ENCODE assay signal across 30 cellular contexts in genomic region chr21:43346551-43346950, GRCh38.
DNase-seq lines count a peak whose midpoint lies in the region; ATAC-seq, FAIRE-seq and TF ChIP-seq lines count a peak whose summit lies in the region.
"Had no signal": no experiment of that assay in that cellular context is flagged by ENCODE, and none has a peak within 500 bp of the region (broad histone marks: within the 10 kb centered on the region; RNA-seq: fewer than 3 reads in every experiment).

No MANE protein-coding gene starts in this region.

- no peaks in the 10 kb centered on the region for H3K36me3 Mint-ChIP-seq in stimulated activated effector memory CD8-positive, alpha-beta T cell treated with anti-CD3 and anti-CD28 coated beads, Interleukin-12 subunit alpha, Interleukin-12 subunit beta, amount 100 ng/mL, for 72 hours
- no peaks in the 10 kb centered on the region for H3K36me3 Mint-ChIP-seq in osteocyte (ENCODE audit: unreplicated experiment)
- H3K36me3 Mint-ChIP-seq: natural killer cell treated with Interleukin-12 subunit alpha and Interleukin-12 subunit beta and Interleukin-15 and Interleukin-18, amount 100 ng/mL, for 72 hours had no signal

- H3K27ac Mint-ChIP-seq in stimulated activated effector memory CD8-positive, alpha-beta T cell treated with anti-CD3 and anti-CD28 coated beads, Interleukin-12 subunit alpha, Interleukin-12 subunit beta, amount 100 ng/mL, for 72 hours: peak overlapping the region; percentile 54
- no peak overlapping the region for H3K27ac Mint-ChIP-seq in osteocyte (ENCODE audit: unreplicated experiment)
- H3K27ac Mint-ChIP-seq: natural killer cell treated with Interleukin-12 subunit alpha and Interleukin-12 subunit beta and Interleukin-15 and Interleukin-18, amount 100 ng/mL, for 72 hours had no signal

- FAIRE-seq in endothelial cell of umbilical vein (lab: Jason Lieb, UNC): no peak
- FAIRE-seq: GM12892, HepG2, small intestine had no signal

- H3K4me2 ChIP-seq in IMR-90 (ENCODE audit: low read depth, low read length) (no peak overlapping the region), endothelial cell of umbilical vein (ENCODE audit: insufficient read depth, low read length) (no peak overlapping the region)

- H3K4ac ChIP-seq in IMR-90 (ENCODE audit: low read depth, low read length): peak overlapping the region; percentile 68; the same call in 1 of the 2 replicates

- no peaks in the 10 kb centered on the region for H4K20me1 ChIP-seq in IMR-90 (ENCODE audit: insufficient read depth, low read length)
- H4K20me1 ChIP-seq in endothelial cell of umbilical vein (replicated peaks; ENCODE audit: control insufficient read depth, extremely low read depth, insufficient read depth, low read length): no peaks in the 10 kb centered on the region

- no peak for ATAC-seq in IMR-90 (ENCODE audit: low read depth)
- no peak for ATAC-seq in stimulated activated effector memory CD8-positive, alpha-beta T cell treated with anti-CD3 and anti-CD28 coated beads, Interleukin-12 subunit alpha, Interleukin-12 subunit beta, amount 100 ng/mL, for 72 hours
- ATAC-seq: gastrocnemius medialis, HepG2 had no signal

- dilution Hi-C loops in IMR-90 (cut with HindIII; ENCODE audit: low sequenced_read_pairs, unreplicated experiment): no loop called here
- dilution Hi-C loops in endothelial cell of umbilical vein (cut with MboI; ENCODE audit: extremely low pct_ligation_motif_present, low sequenced_read_pairs): no loop called here

- H2BK15ac ChIP-seq in IMR-90 (ENCODE audit: low read depth, low read length): no peak overlapping the region; the same call in 2 of the 3 replicates

- no peak overlapping the region for H3K4me3 Mint-ChIP-seq in stimulated activated effector memory CD8-positive, alpha-beta T cell treated with anti-CD3 and anti-CD28 coated beads, Interleukin-12 subunit alpha, Interleukin-12 subunit beta, amount 100 ng/mL, for 72 hours
- H3K4me3 Mint-ChIP-seq in osteocyte (ENCODE audit: unreplicated experiment): no peak overlapping the region
- H3K4me3 Mint-ChIP-seq: natural killer cell treated with Interleukin-12 subunit alpha and Interleukin-12 subunit beta and Interleukin-15 and Interleukin-18, amount 100 ng/mL, for 72 hours had no signal

- 100% methylated on average over 3 of the region's 13 CpGs; no CpG with 5 or more reads in 1 of the 2 experiments for WGBS in IMR-90 (ENCODE audit: extremely low coverage in 2 of 2, insufficient read length in 1 of 2), 2 experiments

- no peaks in the 10 kb centered on the region for H3K79me1 ChIP-seq in IMR-90 (ENCODE audit: low read depth in 1 of 2, low read length in 2 of 2)

- H3K4me3 ChIP-seq in cardiac muscle cell: no peak overlapping the region
- no peak overlapping the region for H3K4me3 ChIP-seq in IMR-90 (ENCODE audit: insufficient read depth, low read depth, low read length)
- H3K4me3 ChIP-seq in endothelial cell of umbilical vein (replicated peaks in 1 of 3; ENCODE audit: insufficient read depth in 1 of 3, low read depth in 1 of 3, low read length in 3 of 3): no peak overlapping the region
- H3K4me3 ChIP-seq: gastrocnemius medialis, HAP-1, lung, SJCRH30, stomach, vagina had no signal

- H4K8ac ChIP-seq in IMR-90 (ENCODE audit: low read depth in 2 of 2, low read length in 2 of 2): peak overlapping the region; percentile 70 to 76

- H2AFZ ChIP-seq in IMR-90 (replicated peaks; ENCODE audit: low read length, poor library complexity): peak overlapping the region; percentile 89
- peak overlapping the region; percentile 10 for H2AFZ ChIP-seq in endothelial cell of umbilical vein (ENCODE audit: low read depth, low read length)
- H2AFZ ChIP-seq: parathyroid adenoma had no signal

- H3K4me1 Mint-ChIP-seq in stimulated activated effector memory CD8-positive, alpha-beta T cell treated with anti-CD3 and anti-CD28 coated beads, Interleukin-12 subunit alpha, Interleukin-12 subunit beta, amount 100 ng/mL, for 72 hours: peaks cover 15% of the 10 kb centered on the region
- peaks cover 13% of the 10 kb centered on the region for H3K4me1 Mint-ChIP-seq in osteocyte (ENCODE audit: unreplicated experiment)

- H3K9ac ChIP-seq in IMR-90 (ENCODE audit: low read depth, low read length): no peak overlapping the region
- no peak overlapping the region for H3K9ac ChIP-seq in endothelial cell of umbilical vein (replicated peaks; ENCODE audit: extremely low read depth, insufficient read depth, low read length)
- H3K9ac ChIP-seq: parathyroid adenoma had no signal

- no peak overlapping the region for H3K56ac ChIP-seq in IMR-90 (ENCODE audit: extremely low read depth, insufficient read depth, low read length)

- H2AK9ac ChIP-seq in IMR-90 (replicated peaks; ENCODE audit: low read depth, low read length, poor library complexity): peak overlapping the region; percentile 61

- H2BK20ac ChIP-seq in IMR-90 (ENCODE audit: low read depth, low read length): 0 out of 2 replicates have a peak overlapping the region, but pooled peaks have one; percentile 3

- peak overlapping the region; percentile 4; the same call in 1 of the 2 replicates for H4K5ac ChIP-seq in IMR-90 (ENCODE audit: low read depth, low read length)

- H4K91ac ChIP-seq in IMR-90 (ENCODE audit: insufficient read depth, low read depth, low read length): peak overlapping the region; percentile 43

- in situ Hi-C loops in IMR-90 (cut with MboI; ENCODE audit: low sequenced_read_pairs): no loop called here

- H3K9me3 ChIP-seq in cardiac muscle cell (ENCODE audit: low read depth): no peaks in the 10 kb centered on the region
- no peaks in the 10 kb centered on the region for H3K9me3 ChIP-seq in IMR-90 (ENCODE audit: control insufficient read depth, insufficient read depth, low read length)
- no peaks in the 10 kb centered on the region for H3K9me3 ChIP-seq in endothelial cell of umbilical vein (replicated peaks; ENCODE audit: control insufficient read depth, insufficient read depth, low read length)
- H3K9me3 ChIP-seq: gastrocnemius medialis, HAP-1, SJCRH30, stomach, vagina had no signal

- BruUV-seq in IMR-90 (replicated peaks; lab: Mats Ljungman, UMichigan): no TSS peak
- BruUV-seq in endothelial cell of umbilical vein (replicated peaks; lab: Mats Ljungman, UMichigan): no TSS peak

- peak overlapping the region; percentile 76 for H2AK5ac ChIP-seq in IMR-90 (ENCODE audit: low read depth, low read length)

- peak overlapping the region; percentile 9; the same call in 1 of the 2 replicates for H3K23ac ChIP-seq in IMR-90 (ENCODE audit: low read depth, low read length)

- H3K9me3 Mint-ChIP-seq in stimulated activated effector memory CD8-positive, alpha-beta T cell treated with anti-CD3 and anti-CD28 coated beads, Interleukin-12 subunit alpha, Interleukin-12 subunit beta, amount 100 ng/mL, for 72 hours: no peaks in the 10 kb centered on the region
- H3K9me3 Mint-ChIP-seq in osteocyte (ENCODE audit: unreplicated experiment): no peaks in the 10 kb centered on the region
- H3K9me3 Mint-ChIP-seq: natural killer cell treated with Interleukin-12 subunit alpha and Interleukin-12 subunit beta and Interleukin-15 and Interleukin-18, amount 100 ng/mL, for 72 hours had no signal

- CTCF ChIA-PET in IMR-90 (lab: Yijun Ruan, JAX): no interaction called here
- CTCF ChIA-PET in endothelial cell of umbilical vein (lab: Charles Lee): no interaction called here

- no peak for TF ChIP-seq POLR2A in IMR-90 (IDR thresholded peaks at IDR 0.05; ENCODE audit: low read depth, low read length)
- TF ChIP-seq POLR2A in endothelial cell of umbilical vein (IDR thresholded peaks at IDR 0.05; ENCODE audit: low read depth, low read length): no peak

- H3K79me2 ChIP-seq in endothelial cell of umbilical vein (ENCODE audit: control insufficient read depth, insufficient read depth, low read length): no peaks in the 10 kb centered on the region
- H3K79me2 ChIP-seq: parathyroid adenoma had no signal

- no peak for DNase-seq in cardiac muscle cell (ENCODE audit: low read depth in 1 of 2, low spot score in 1 of 2)
- no peak for DNase-seq in cardiac septum (ENCODE audit: low spot score)
- no peak for DNase-seq in IMR-90
- no peak for DNase-seq in endothelial cell of umbilical vein (ENCODE audit: low read depth, low spot score)
- DNase-seq in stimulated activated effector memory CD8-positive, alpha-beta T cell treated with anti-CD3 and anti-CD28 coated beads, Interleukin-12 subunit alpha, Interleukin-12 subunit beta, amount 100 ng/mL, for 72 hours (ENCODE audit: low spot score in 2 of 2): no peak
- no peak for DNase-seq in NK-92 treated with Interleukin-12 subunit alpha and Interleukin-12 subunit beta, amount 100 ng/mL, for 24 hours (lab: John Stamatoyannopoulos, UW)
- DNase-seq in osteocyte (ENCODE audit: extremely low spot score, unreplicated experiment): no peak
- DNase-seq in LoVo (ENCODE audit: low spot score): no peak
- DNase-seq: activated CD4-positive, alpha-beta T cell treated with anti-CD3 and anti-CD28 coated beads for 4 hours; activated effector memory CD4-positive, alpha-beta T cell treated with Interleukin-2 at 50 U/mL for 16 hours; activated T-cell treated with anti-CD3 and anti-CD28 coated beads, Interleukin-2, amount 50 U/mL, for 1 hour; COR-L47; DMS53; gastrocnemius medialis; NCI-H1048; NCI-H446; NCI-H748 treated with DMSO at 0.1 percent for 48 hours; retina; small intestine; stomach; SW 1271; T-helper 9 cell had no signal

- no peak overlapping the region for H3K14ac ChIP-seq in IMR-90 (replicated peaks; ENCODE audit: low read depth, low read length)

- no peak overlapping the region for H3K18ac ChIP-seq in IMR-90 (ENCODE audit: low read depth, low read length)

- peak overlapping the region; percentile 64; the same call in 1 of the 2 replicates for H2BK120ac ChIP-seq in IMR-90 (ENCODE audit: low read depth, low read length)

- H3K27me3 Mint-ChIP-seq in osteocyte (ENCODE audit: unreplicated experiment): no peaks in the 10 kb centered on the region
- H3K27me3 Mint-ChIP-seq: natural killer cell treated with Interleukin-12 subunit alpha and Interleukin-12 subunit beta and Interleukin-15 and Interleukin-18, amount 100 ng/mL, for 72 hours had no signal

- peak overlapping the region; percentile 22 for H3K27ac ChIP-seq in cardiac muscle cell
- H3K27ac ChIP-seq in IMR-90 (ENCODE audit: insufficient read depth, low read length): peak overlapping the region; percentile 20; the same call in 1 of the 2 replicates
- H3K27ac ChIP-seq in endothelial cell of umbilical vein (ENCODE audit: insufficient read depth, low read depth, low read length): no peak overlapping the region
- H3K27ac ChIP-seq: gastrocnemius medialis, parathyroid adenoma, SJCRH30, vagina had no signal

- TF ChIP-seq CTCF in cardiac muscle cell (IDR thresholded peaks at IDR 0.05; ENCODE audit: low read depth, low read length): no peak
- no peak for TF ChIP-seq CTCF in IMR-90 (conservative IDR thresholded peaks at IDR 0.05; ENCODE audit: low read depth, low read length)
- no peak for TF ChIP-seq CTCF in endothelial cell of umbilical vein (IDR thresholded peaks at IDR 0.05; ENCODE audit: extremely low read depth in 1 of 2, insufficient read depth in 1 of 2, low read depth in 1 of 2, low read length in 2 of 2)
- no peak for TF ChIP-seq CTCF in osteocyte (IDR thresholded peaks at IDR 0.05)

- H3K36me3 ChIP-seq in cardiac muscle cell (no peaks in the 10 kb centered on the region), IMR-90 (ENCODE audit: control insufficient read depth, insufficient read depth, low read length) (no peaks in the 10 kb centered on the region), endothelial cell of umbilical vein (ENCODE audit: control insufficient read depth in 2 of 2, extremely low read depth in 1 of 2, insufficient read depth in 2 of 2, low read length in 2 of 2) (no peaks in the 10 kb centered on the region)
- H3K36me3 ChIP-seq: gastrocnemius medialis, HAP-1, SJCRH30, stomach, vagina had no signal

- H3K4me1 ChIP-seq in cardiac muscle cell (ENCODE audit: low read depth) (peaks cover 15% of the 10 kb centered on the region), IMR-90 (ENCODE audit: control insufficient read depth, insufficient read depth, low read length) (peaks cover 13% of the 10 kb centered on the region), endothelial cell of umbilical vein (ENCODE audit: control insufficient read depth, extremely low read depth, insufficient read depth, low read length) (peaks cover 19% of the 10 kb centered on the region)
- H3K4me1 ChIP-seq: HAP-1, parathyroid adenoma had no signal

- no peak for TF ChIP-seq RAD21 in IMR-90 (IDR thresholded peaks at IDR 0.05; ENCODE audit: low read length)

- intact Hi-C loops in cardiac septum (cut with DNase I) (no loop called here), IMR-90 (cut with micrococcal nuclease) (no loop called here), endothelial cell of umbilical vein (cut with micrococcal nuclease) (loop anchor here (2.0 kb wide), 1 partner anchor 14 kb away; no protein-coding TSS in a partner anchor)

- peak overlapping the region; percentile 3 for H2BK5ac ChIP-seq in IMR-90 (ENCODE audit: low read depth, low read length, poor library complexity, severe bottlenecking)

- POLR2A ChIA-PET in IMR-90 (lab: Charles Lee; ENCODE audit: unreplicated experiment): no interaction called here
- POLR2A ChIA-PET in endothelial cell of umbilical vein (lab: Charles Lee): no interaction called here

- no peaks in the 10 kb centered on the region for H3K27me3 ChIP-seq in cardiac muscle cell
- no peaks in the 10 kb centered on the region; the same call in 1 of the 2 replicates for H3K27me3 ChIP-seq in IMR-90 (ENCODE audit: control insufficient read depth, insufficient read depth, low read length)
- no peaks in the 10 kb centered on the region for H3K27me3 ChIP-seq in endothelial cell of umbilical vein (ENCODE audit: control insufficient read depth in 2 of 2, insufficient read depth in 2 of 2, low read length in 2 of 2)
- H3K27me3 ChIP-seq: gastrocnemius medialis, SJCRH30, stomach, vagina had no signal

- H3K9me1 ChIP-seq in IMR-90 (ENCODE audit: insufficient read depth, low read length) (peaks cover 6% of the 10 kb centered on the region; the same call in 1 of the 2 replicates), endothelial cell of umbilical vein (replicated peaks; ENCODE audit: control insufficient read depth, extremely low read depth, insufficient read depth, low read length) (no peaks in the 10 kb centered on the region)
